Comparison of ENCODE assay signal across 8 cellular contexts in genomic region chr9:127557998-127558546, GRCh38. TPM values are rescaled to one million over a fixed set of nuclear protein-coding genes. Genes with fewer than 3 reads are reported as not detected.
DNase-seq lines count a peak whose midpoint lies in the region; ATAC-seq and TF ChIP-seq lines count a peak whose summit lies in the region.

No MANE protein-coding gene starts in this region.

- POLR2A ChIA-PET in HCT116 (lab: Charles Lee), result interaction anchor here (2.2 kb wide), 1 partner anchor 9 kb away, joined by 4 read pairs; no protein-coding TSS in a partner anchor

- H3K79me2 ChIP-seq in HCT116 (ENCODE audit: insufficient read depth, low read length), result peaks cover 96% of the 10 kb centered on the region

- TF ChIP-seq RAD21 in HCT116 (IDR thresholded peaks at IDR 0.05; ENCODE audit: low read depth), result no peak

- H3K4me3 ChIP-seq in HCT116 (replicated peaks in 1 of 2; ENCODE audit: low read depth in 1 of 2, low read length in 2 of 2), result no peak overlapping the region
- peak overlapping the region; percentile 36 for H3K4me3 ChIP-seq in skeletal muscle satellite cell (ENCODE audit: low read length)

- H3K9ac ChIP-seq in HCT116 (ENCODE audit: low read length) (peak overlapping the region; percentile 32), skeletal muscle satellite cell (ENCODE audit: low read depth, low read length) (peak overlapping the region; percentile 74)

- RAD21 ChIA-PET in HCT116 (lab: Charles Lee; ENCODE audit: low non-redundant PET in 1 of 2, low total read pairs in 2 of 2, uncharacterized antibody in 2 of 2, unreplicated experiment in 2 of 2), result interaction anchor here (0.5 to 1.5 kb wide), 3 partner anchors 21 to 29 kb away, joined by 3 to 4 read pairs (median 3); no protein-coding TSS in a partner anchor

- peak overlapping the region; percentile 83 for H3K4me3 Mint-ChIP-seq in T-helper 17 cell

- H3K9me3 ChIP-seq in HCT116 (ENCODE audit: control insufficient read depth in 1 of 2, insufficient read depth in 1 of 2, low read depth in 1 of 2, low read length in 2 of 2) (no peaks in the 10 kb centered on the region), T-helper 17 cell (ENCODE audit: control insufficient read depth, low read length, poor library complexity, severe bottlenecking) (no peaks in the 10 kb centered on the region), skeletal muscle satellite cell (replicated peaks; ENCODE audit: low read length) (no peaks in the 10 kb centered on the region)

- no peaks in the 10 kb centered on the region for H3K36me3 Mint-ChIP-seq in T-helper 17 cell (ENCODE audit: low read depth)

- no peak for TF ChIP-seq POLR2A in HCT116 (IDR thresholded peaks at IDR 0.05; ENCODE audit: borderline replicate concordance, extremely low read depth, insufficient read depth, insufficient read length)

- H3K36me3 ChIP-seq in HCT116 (ENCODE audit: control insufficient read depth in 1 of 2, insufficient read depth in 2 of 2, low read length in 2 of 2) (peaks cover 2 to 27% of the 10 kb centered on the region in 2 experiments; a peak in 2 of 4 replicates), skeletal muscle satellite cell (ENCODE audit: insufficient read depth, low read length) (peaks cover 73% of the 10 kb centered on the region)

- no peak for TF ChIP-seq CTCF in HCT116 (IDR thresholded peaks at IDR 0.05 in 2 of 3, conservative IDR thresholded peaks at IDR 0.05 in 1 of 3; ENCODE audit: borderline replicate concordance in 1 of 3, insufficient read depth in 1 of 3, low read depth in 2 of 3, low read length in 2 of 3)

- peaks cover 60% of the 10 kb centered on the region for H3K4me1 Mint-ChIP-seq in T-helper 17 cell

- intact Hi-C loops in HCT116 (cut with micrococcal nuclease), result no loop called here

- peak overlapping the region; percentile 79 for H3K27ac ChIP-seq in HCT116 (ENCODE audit: low read depth, low read length)

- H3K27me3 ChIP-seq in HCT116 (ENCODE audit: insufficient read depth, low read length) (no peaks in the 10 kb centered on the region), skeletal muscle satellite cell (ENCODE audit: control insufficient read depth, insufficient read depth, low read length) (no peaks in the 10 kb centered on the region)

- ATAC-seq in HCT116 (no peak), T-helper 17 cell (no peak), GM21786 (IDR thresholded peaks at IDR 0.05; ENCODE audit: unreplicated experiment) (no peak), GM18502 (IDR thresholded peaks at IDR 0.05; ENCODE audit: poor library complexity, unreplicated experiment) (no peak)

- H2AFZ ChIP-seq in HCT116 (ENCODE audit: low read depth, low read length, poor library complexity, severe bottlenecking), result no peak overlapping the region

- H3K27me3 Mint-ChIP-seq in T-helper 17 cell, result no peaks in the 10 kb centered on the region

- CTCF ChIA-PET in HCT116 (lab: Charles Lee), result interaction anchor here (1.1 to 1.6 kb wide), 2 partner anchors 27 to 177 kb away, joined by 5 to 6 read pairs; partner anchors contain the start of gene TOR2A

- H4K20me1 ChIP-seq in HCT116 (ENCODE audit: insufficient read depth), result no peaks in the 10 kb centered on the region

- no TSS peak for BruUV-seq in HCT116 (replicated peaks; lab: Mats Ljungman, UMichigan)

- peak overlapping the region; percentile 89 for H3K27ac Mint-ChIP-seq in T-helper 17 cell

- H3K4me1 ChIP-seq in HCT116 (ENCODE audit: control insufficient read depth in 1 of 2, insufficient read depth in 2 of 2, low read length in 2 of 2) (peaks cover 80 to 93% of the 10 kb centered on the region in 2 experiments), skeletal muscle satellite cell (ENCODE audit: control insufficient read depth, insufficient read depth, low read length) (peaks cover 97% of the 10 kb centered on the region)

- no peak for DNase-seq in HCT116 (ENCODE audit: low read depth, low spot score)
- DNase-seq in T-helper 17 cell, result no peak
- DNase-seq in fibroblast of peridontal ligament (ENCODE audit: extremely low read depth), result peak; percentile 56
- no peak for DNase-seq in GM19240 (ENCODE audit: insufficient read length, low spot score)
- no peak for DNase-seq in NCI-H1930 (lab: John Stamatoyannopoulos, UW)

- H3K9me2 ChIP-seq in HCT116 (ENCODE audit: insufficient read depth), result no peaks in the 10 kb centered on the region

- H3K4me2 ChIP-seq in HCT116 (ENCODE audit: low read length) (peak overlapping the region; percentile 65), skeletal muscle satellite cell (ENCODE audit: low read length) (peak overlapping the region; percentile 60)

TF ChIP-seq in HCT116, 20 proteins besides CTCF, POLR2A, EP300 and RAD21:
- TF ChIP-seq ZNF274 (IDR thresholded peaks at IDR 0.05; ENCODE audit: low read depth, low read length) (no peak), ELF1 (IDR thresholded peaks at IDR 0.05; ENCODE audit: borderline replicate concordance, low read depth) (no peak), FOSL1 (IDR thresholded peaks at IDR 0.05; ENCODE audit: low read depth) (no peak), SP1 (IDR thresholded peaks at IDR 0.05; ENCODE audit: low read depth) (no peak), CBX3 (IDR thresholded peaks at IDR 0.05; ENCODE audit: low read depth) (no peak), SIN3A (IDR thresholded peaks at IDR 0.05; ENCODE audit: low read depth) (no peak), SRF (IDR thresholded peaks at IDR 0.05; ENCODE audit: low read depth) (no peak), CEBPB (IDR thresholded peaks at IDR 0.05; ENCODE audit: low read depth) (no peak), EZH2 (IDR thresholded peaks at IDR 0.05) (no peak), JUND (IDR thresholded peaks at IDR 0.05) (no peak)

RNA-seq across cellular contexts. Expression of gene STXBP1, which starts 54.0 kb away (rescaled TPM):
- total RNA-seq in HCT116 (2021; ENCODE audit: unreplicated experiment) (40.6 TPM), T-helper 17 cell (1 to 10 TPM; 6.3 to 8.4 TPM)
- polyA plus RNA-seq in HCT116 (2012), result 31.8 and 33.3 TPM in 2 replicates
- 16.2 and 32.7 TPM in 2 replicates for total RNA-seq in skeletal muscle satellite cell (2012; rRNA removed)
